17 cellular contexts compared by ENCODE assay signal in the genomic region with DNA sequence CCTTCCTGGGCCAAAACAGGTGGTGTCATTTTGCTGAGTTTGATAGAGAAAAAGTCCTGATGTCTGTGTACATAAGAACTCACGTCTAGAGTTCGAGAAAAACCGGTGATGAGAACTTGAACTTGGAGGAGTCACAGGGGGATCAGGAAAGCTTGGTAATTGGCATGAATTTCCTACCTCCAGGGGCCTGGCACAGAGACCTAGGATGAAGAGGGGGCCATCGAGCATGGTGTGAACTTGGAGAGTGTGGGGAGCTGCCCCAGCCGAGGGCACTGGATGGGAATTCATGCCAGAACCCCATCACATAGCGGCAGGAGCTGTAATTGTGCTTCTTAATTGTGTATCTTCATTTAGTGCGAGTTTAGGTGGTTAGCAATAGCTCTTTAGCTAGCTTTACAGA.
DNase-seq lines count a peak whose midpoint lies in the region; ATAC-seq and TF ChIP-seq lines count a peak whose summit lies in the region.
"Had no signal": no experiment of that assay in that cellular context is flagged by ENCODE, and none has a peak within 500 bp of the region (broad histone marks: within the 10 kb centered on the region; RNA-seq: fewer than 3 reads in every experiment).

No MANE protein-coding gene starts in this region.

- no peak overlapping the region for H2BK15ac ChIP-seq in H9 (ENCODE audit: low read depth, low read length)

- H3K79me1 ChIP-seq in H9 (ENCODE audit: insufficient read depth, low read depth, low read length, poor library complexity, severe bottlenecking) = peaks cover 11% of the 10 kb centered on the region

- TF ChIP-seq CTCF in H9 (conservative IDR thresholded peaks at IDR 0.05) = no peak
- TF ChIP-seq CTCF in ascending aorta (IDR thresholded peaks at IDR 0.05) = no peak
- no peak for TF ChIP-seq CTCF in hepatocyte (IDR thresholded peaks at IDR 0.05; ENCODE audit: poor library complexity)
- TF ChIP-seq CTCF in suprapubic skin (IDR thresholded peaks at IDR 0.05) = no peak

- no peak overlapping the region for H2BK12ac ChIP-seq in H9 (ENCODE audit: insufficient read length, low read depth, low read length)

- no peak overlapping the region for H4K91ac ChIP-seq in H9 (ENCODE audit: insufficient read length, low read depth, low read length)

- H3K9me3 ChIP-seq in H9 (ENCODE audit: control insufficient read depth, low read depth, low read length) (no peaks in the 10 kb centered on the region), ascending aorta (no peaks in the 10 kb centered on the region), hepatocyte (ENCODE audit: low read depth) (no peaks in the 10 kb centered on the region), suprapubic skin (no peaks in the 10 kb centered on the region)
- H3K9me3 ChIP-seq: BLaER1 treated with 17β-estradiol and CSF1 and Interleukin-3, amounts not matched to agents 10 nM and 100 nM; SJSA1 had no signal

- no peaks in the 10 kb centered on the region for H3K27me3 Mint-ChIP-seq in H9 (ENCODE audit: low read depth)
- H3K27me3 Mint-ChIP-seq: activated CD4-positive, alpha-beta memory T cell treated with anti-CD3 and anti-CD28 coated beads for 36 hours had no signal

- intact Hi-C loops in ascending aorta (cut with DNase I) = loop anchor here (5.0 kb wide), 1 partner anchor 33 kb away; no protein-coding TSS in a partner anchor

- no peak overlapping the region for H3K4me2 ChIP-seq in H9 (ENCODE audit: insufficient read depth, insufficient read length, low read length)
- peak overlapping the region; percentile 53 for H3K4me2 ChIP-seq in hepatocyte

- no peak overlapping the region for H3T11ph ChIP-seq in H9 (ENCODE audit: low read length)

- H3K27ac ChIP-seq in H9 (ENCODE audit: insufficient read length, low read depth, low read length) (no peak overlapping the region), ascending aorta (peak overlapping the region; percentile 67 to 71), hepatocyte (no peak overlapping the region), suprapubic skin (no peak overlapping the region)
- H3K27ac ChIP-seq: BLaER1 treated with 17β-estradiol and CSF1 and Interleukin-3, amounts not matched to agents 10 nM and 100 nM; SJSA1 had no signal

- H3K9ac ChIP-seq in H9 (ENCODE audit: extremely low read depth, insufficient read length, low read length) = no peak overlapping the region
- H3K9ac ChIP-seq: BLaER1 treated with 17β-estradiol and CSF1 and Interleukin-3, amounts not matched to agents 10 nM and 100 nM had no signal

- H3K79me2 ChIP-seq in H9 (ENCODE audit: insufficient read depth, low read length) (peaks cover 26% of the 10 kb centered on the region; the same call in 1 of the 2 replicates), hepatocyte (peaks cover 98% of the 10 kb centered on the region)

- H2AFZ ChIP-seq in H9 (ENCODE audit: low read length) (no peak overlapping the region), hepatocyte (no peak overlapping the region)

- peaks cover 0 to 2% (median 0%) of the 10 kb centered on the region in 3 experiments; a peak in 2 of 7 replicates for H3K36me3 Mint-ChIP-seq in H9 (ENCODE audit: insufficient read depth in 1 of 3, low read depth in 3 of 3)
- H3K36me3 Mint-ChIP-seq: activated CD4-positive, alpha-beta memory T cell treated with anti-CD3 and anti-CD28 coated beads for 36 hours had no signal

- DNase-seq in H9 (no peak), ascending aorta (ENCODE audit: low spot score in 2 of 2) (no peak), hepatocyte (ENCODE audit: low spot score) (no peak), suprapubic skin (ENCODE audit: low spot score in 2 of 2) (no peak), NCI-H1694 (lab: John Stamatoyannopoulos, UW) (no peak), HuH-7 (ENCODE audit: low spot score) (no peak)
- DNase-seq in activated CD4-positive, CD25-positive, alpha-beta regulatory T cell (lab: John Stamatoyannopoulos, UW) = no peak
- DNase-seq: activated CD4-positive, alpha-beta memory T cell treated with anti-CD3 and anti-CD28 coated beads for 36 hours; activated T-cell treated with anti-CD3 and anti-CD28 coated beads, Interleukin-2, amount 50 U/mL, for 72 hours; NCI-H1417 treated with DMSO at 0.1 percent for 48 hours; NCI-H226; retina; stimulated activated CD4-positive, alpha-beta T cell treated with anti-CD3 and anti-CD28 coated beads, Interleukin-4, amount 100 ng/mL, for 1 hour had no signal

- no peak overlapping the region for H2BK120ac ChIP-seq in H9 (ENCODE audit: low read depth, low read length, poor library complexity, severe bottlenecking)

- no peaks in the 10 kb centered on the region for H3K4me1 ChIP-seq in H9 (ENCODE audit: insufficient read depth, low read length)
- H3K4me1 ChIP-seq in ascending aorta = peaks cover 13 to 53% of the 10 kb centered on the region in 2 donors
- H3K4me1 ChIP-seq in hepatocyte (ENCODE audit: insufficient read depth) = peaks cover 11% of the 10 kb centered on the region
- peaks cover 21% of the 10 kb centered on the region for H3K4me1 ChIP-seq in suprapubic skin

- H3K36me3 ChIP-seq in ascending aorta = no peaks in the 10 kb centered on the region
- no peaks in the 10 kb centered on the region for H3K36me3 ChIP-seq in hepatocyte (replicated peaks; ENCODE audit: insufficient read depth, low read depth)
- H3K36me3 ChIP-seq in suprapubic skin = no peaks in the 10 kb centered on the region
- H3K36me3 ChIP-seq: SJSA1 had no signal

- H3K27ac Mint-ChIP-seq in H9 = peak overlapping the region in 2 of 3 experiments; percentile 63 to 70; a peak in 3 of 7 replicates
- H3K27ac Mint-ChIP-seq: activated CD4-positive, alpha-beta memory T cell treated with anti-CD3 and anti-CD28 coated beads for 36 hours; activated T-cell treated with anti-CD3 and anti-CD28 coated beads, Interleukin-2, amount 50 U/mL, for 72 hours had no signal

- no peak overlapping the region for H4K5ac ChIP-seq in H9 (ENCODE audit: insufficient read length, low read depth, low read length)

- H2BK20ac ChIP-seq in H9 (ENCODE audit: low read depth, low read length, poor library complexity, severe bottlenecking) = no peak overlapping the region

- H2AK5ac ChIP-seq in H9 (ENCODE audit: insufficient read length, low read length) = no peak overlapping the region

- H3K9me3 Mint-ChIP-seq in H9 = no peaks in the 10 kb centered on the region
- H3K9me3 Mint-ChIP-seq: activated CD4-positive, alpha-beta memory T cell treated with anti-CD3 and anti-CD28 coated beads for 36 hours; activated T-cell treated with anti-CD3 and anti-CD28 coated beads, Interleukin-2, amount 50 U/mL, for 72 hours had no signal

- H3K4me3 ChIP-seq in ascending aorta (peak overlapping the region; percentile 34 to 59), hepatocyte (no peak overlapping the region), suprapubic skin (peak overlapping the region; percentile 40)
- H3K4me3 ChIP-seq: BLaER1 treated with 17β-estradiol and CSF1 and Interleukin-3, amounts not matched to agents 10 nM and 100 nM; K562 had no signal

- H3K23ac ChIP-seq in H9 (ENCODE audit: insufficient read length, low read depth, low read length) = no peak overlapping the region

- WGBS in H9 (ENCODE audit: extremely low coverage, insufficient read length, low lambda C conversion rate) = no CpG with 5 or more reads among the region's 7 CpGs
- 88% methylated on average over 7 of the region's 7 CpGs for WGBS in hepatocyte (ENCODE audit: low lambda C conversion rate, missing lambda C conversion rate)
- 47% methylated on average over 7 of the region's 7 CpGs for WGBS in suprapubic skin

- H3K9me2 ChIP-seq in hepatocyte (replicated peaks; ENCODE audit: insufficient read depth) = no peaks in the 10 kb centered on the region

- H3K23me2 ChIP-seq in H9 (ENCODE audit: insufficient read length, low read depth, low read length, poor library complexity, severe bottlenecking) = no peaks in the 10 kb centered on the region

- no peak overlapping the region for H4K8ac ChIP-seq in H9 (replicated peaks; ENCODE audit: insufficient read length, low read depth, low read length)

- TF ChIP-seq POLR2A in suprapubic skin (IDR thresholded peaks at IDR 0.05) = no peak

- H3K14ac ChIP-seq in H9 (ENCODE audit: insufficient read depth, low read length) = no peak overlapping the region

- ATAC-seq in GM18498 (IDR thresholded peaks at IDR 0.05; ENCODE audit: unreplicated experiment) = no peak
- ATAC-seq: activated T-cell treated with anti-CD3 and anti-CD28 coated beads, Interleukin-2, amount 50 U/mL, for 72 hours; K562 had no signal

- H3K56ac ChIP-seq in H9 (ENCODE audit: insufficient read length, low read depth, low read length) = no peak overlapping the region

- H2BK5ac ChIP-seq in H9 (ENCODE audit: insufficient read length, low read length) = no peak overlapping the region

- no peak for TF ChIP-seq EP300 in suprapubic skin (IDR thresholded peaks at IDR 0.05)

- no peak overlapping the region for H3K4ac ChIP-seq in H9 (ENCODE audit: low read depth, low read length)

- H4K20me1 ChIP-seq in H9 (ENCODE audit: control insufficient read depth, insufficient read depth, insufficient read length) (no peaks in the 10 kb centered on the region), hepatocyte (ENCODE audit: insufficient read depth, poor library complexity, severe bottlenecking) (peaks cover 72% of the 10 kb centered on the region)

- no peak overlapping the region for H3K18ac ChIP-seq in H9 (ENCODE audit: insufficient read length, low read depth, low read length)

- no peak overlapping the region for H3K4me3 Mint-ChIP-seq in H9
- H3K4me3 Mint-ChIP-seq: activated CD4-positive, alpha-beta memory T cell treated with anti-CD3 and anti-CD28 coated beads for 36 hours; activated T-cell treated with anti-CD3 and anti-CD28 coated beads, Interleukin-2, amount 50 U/mL, for 72 hours had no signal

- H3K4me1 Mint-ChIP-seq in H9 = peaks cover 30 to 34% of the 10 kb centered on the region in 2 experiments

- H3K27me3 ChIP-seq in H9 (ENCODE audit: insufficient read depth, low read length) = no peaks in the 10 kb centered on the region
- H3K27me3 ChIP-seq in ascending aorta = no peaks in the 10 kb centered on the region
- H3K27me3 ChIP-seq in hepatocyte = no peaks in the 10 kb centered on the region
- H3K27me3 ChIP-seq in suprapubic skin = no peaks in the 10 kb centered on the region
- H3K27me3 ChIP-seq: BLaER1 treated with 17β-estradiol and CSF1 and Interleukin-3, amounts not matched to agents 10 nM and 100 nM; SJSA1 had no signal

Comparison
In these comparisons a context has a peak if more than half of its experiments do, and no peak if none do; other contexts are left out.
1. H3K27ac ChIP-seq: peak in ascending aorta (2 of 2); none in H9 (single experiment), hepatocyte (single experiment) and suprapubic skin (single experiment).